Comparison of ENCODE assay signal across 22 cellular contexts in genomic region chr17:5391678-5392077, GRCh38. TPM values are rescaled to one million over a fixed set of nuclear protein-coding genes. Genes with fewer than 3 reads are reported as not detected.
DNase-seq lines count a peak whose midpoint lies in the region; ATAC-seq, FAIRE-seq and TF ChIP-seq lines count a peak whose summit lies in the region.
"Had no signal": no experiment of that assay in that cellular context is flagged by ENCODE, and none has a peak within 500 bp of the region (broad histone marks: within the 10 kb centered on the region; RNA-seq: fewer than 3 reads in every experiment).

No MANE protein-coding gene starts in this region.

- BruUV-seq in Caco-2 (replicated peaks; lab: Mats Ljungman, UMichigan): no TSS peak

- no peak overlapping the region for H3K4me2 ChIP-seq in astrocyte (ENCODE audit: low read length)

- H3K4me3 ChIP-seq in Caco-2 (ENCODE audit: low read depth, low read length) (no peak overlapping the region), astrocyte (ENCODE audit: insufficient read depth, low read depth, low read length) (no peak overlapping the region), lower lobe of right lung (no peak overlapping the region)
- H3K4me3 ChIP-seq: Peyer's patch had no signal

- no peaks in the 10 kb centered on the region for H3K9me3 Mint-ChIP-seq in Caco-2 (ENCODE audit: unreplicated experiment)
- no peaks in the 10 kb centered on the region for H3K9me3 Mint-ChIP-seq in astrocyte (ENCODE audit: unreplicated experiment)
- H3K9me3 Mint-ChIP-seq: H9 had no signal

- H3K4me3 Mint-ChIP-seq in Caco-2 (ENCODE audit: unreplicated experiment): no peak overlapping the region
- H3K4me3 Mint-ChIP-seq in astrocyte (ENCODE audit: unreplicated experiment): no peak overlapping the region
- H3K4me3 Mint-ChIP-seq: H9 had no signal

- no peaks in the 10 kb centered on the region for H3K79me2 ChIP-seq in astrocyte (ENCODE audit: insufficient read depth, low read length)

- peaks cover 9% of the 10 kb centered on the region for H4K20me1 ChIP-seq in astrocyte (ENCODE audit: insufficient read depth, low read length)

- H3K9ac ChIP-seq in astrocyte (ENCODE audit: low read length): no peak overlapping the region

- H3K27ac Mint-ChIP-seq in Caco-2 (ENCODE audit: unreplicated experiment) (peak overlapping the region; percentile 25), astrocyte (ENCODE audit: unreplicated experiment) (no peak overlapping the region)
- H3K27ac Mint-ChIP-seq: H9 had no signal

- no peak for FAIRE-seq in astrocyte (lab: Jason Lieb, UNC)
- FAIRE-seq: HTR-8/SVneo had no signal

- H3K36me3 Mint-ChIP-seq in Caco-2 (ENCODE audit: insufficient read depth, unreplicated experiment): peaks cover 55% of the 10 kb centered on the region
- H3K36me3 Mint-ChIP-seq in astrocyte (ENCODE audit: low read depth, unreplicated experiment): peaks cover 9% of the 10 kb centered on the region

- H2AFZ ChIP-seq in astrocyte (ENCODE audit: low read depth, low read length): no peak overlapping the region

- ATAC-seq in lower lobe of right lung: peak; percentile 72 to 92

- no peaks in the 10 kb centered on the region for H3K4me1 Mint-ChIP-seq in Caco-2 (ENCODE audit: low read depth, unreplicated experiment)
- H3K4me1 Mint-ChIP-seq in astrocyte (ENCODE audit: low read depth, unreplicated experiment): peaks cover 12% of the 10 kb centered on the region
- H3K4me1 Mint-ChIP-seq: H9 had no signal

- TF ChIP-seq CTCF in Caco-2 (IDR thresholded peaks at IDR 0.05; ENCODE audit: insufficient read depth in 1 of 2, low read depth in 1 of 2, low read length in 1 of 2, severe bottlenecking in 1 of 2, unreplicated experiment in 1 of 2) (no peak), astrocyte (IDR thresholded peaks at IDR 0.05; ENCODE audit: insufficient read depth, low read depth, low read length) (no peak), lower lobe of right lung (IDR thresholded peaks at IDR 0.05) (no peak), GM20000 (IDR thresholded peaks at IDR 0.05; ENCODE audit: extremely low read depth, missing control alignments) (no peak)

- H3K27me3 Mint-ChIP-seq in Caco-2 (ENCODE audit: insufficient read depth, unreplicated experiment): no peaks in the 10 kb centered on the region
- H3K27me3 Mint-ChIP-seq in astrocyte (ENCODE audit: low read depth, unreplicated experiment): no peaks in the 10 kb centered on the region

- no peaks in the 10 kb centered on the region; the same call in 1 of the 2 replicates for H3K36me3 ChIP-seq in Caco-2 (ENCODE audit: control insufficient read depth, insufficient read depth, low read length)
- H3K36me3 ChIP-seq in astrocyte (ENCODE audit: insufficient read depth, low read length): peaks cover 63% of the 10 kb centered on the region
- H3K36me3 ChIP-seq in lower lobe of right lung: peaks cover 97% of the 10 kb centered on the region

- H3K9me3 ChIP-seq in Caco-2 (no peaks in the 10 kb centered on the region), astrocyte (ENCODE audit: insufficient read depth, low read depth, low read length) (no peaks in the 10 kb centered on the region), lower lobe of right lung (no peaks in the 10 kb centered on the region)
- H3K9me3 ChIP-seq: Peyer's patch had no signal

- H3K27me3 ChIP-seq in Caco-2 (replicated peaks; ENCODE audit: control insufficient read depth, insufficient read depth, low read length) (no peaks in the 10 kb centered on the region), astrocyte (ENCODE audit: insufficient read depth, low read length) (no peaks in the 10 kb centered on the region), lower lobe of right lung (ENCODE audit: low read depth) (no peaks in the 10 kb centered on the region)
- H3K27me3 ChIP-seq: Peyer's patch had no signal

- H3K4me1 ChIP-seq in Caco-2: no peaks in the 10 kb centered on the region
- no peaks in the 10 kb centered on the region for H3K4me1 ChIP-seq in astrocyte (ENCODE audit: insufficient read depth, low read length)
- no peaks in the 10 kb centered on the region for H3K4me1 ChIP-seq in lower lobe of right lung
- H3K4me1 ChIP-seq: Peyer's patch had no signal

- H3K27ac ChIP-seq in astrocyte (ENCODE audit: low read depth, low read length) (no peak overlapping the region), lower lobe of right lung (no peak overlapping the region)
- H3K27ac ChIP-seq: 22Rv1, HL-60, Peyer's patch had no signal

- intact Hi-C loops in Caco-2 (cut with micrococcal nuclease; ENCODE audit: unreplicated experiment) (no loop called here), lower lobe of right lung (cut with DNase I) (no loop called here)

- DNase-seq in NCI-H1092 treated with DMSO at 0.1 percent for 48 hours (lab: John Stamatoyannopoulos, UW) (peak; percentile 8), NCI-H1092 (lab: John Stamatoyannopoulos, UW) (no peak), Caco-2 (no peak), astrocyte (ENCODE audit: low read depth) (peak; percentile 23), lower lobe of right lung (no peak), GM20000 (ENCODE audit: low spot score) (no peak), NCI-H69 (lab: John Stamatoyannopoulos, UW) (no peak), HPDE6-E6E7 (ENCODE audit: extremely low spot score) (no peak)
- DNase-seq: COR-L47; DMS153; GDM1; H9; NCI-H1105 treated with DMSO at 0.1 percent for 48 hours; NCI-H1694; NCI-H2081 treated with DMSO at 0.1 percent for 48 hours; NCI-H748 treated with DMSO at 0.1 percent for 48 hours; NK-92 treated with Interleukin-12 subunit alpha and Interleukin-12 subunit beta, amount 100 ng/mL, for 24 hours; Peyer's patch; SHP77 had no signal

- CTCF ChIA-PET in Caco-2 (lab: Charles Lee): no interaction called here

- POLR2A ChIA-PET in Caco-2 (lab: Charles Lee): no interaction called here

RNA-seq across cellular contexts. Expression of gene NUP88, which starts 27.8 kb away (rescaled TPM):
- total RNA-seq in Caco-2 (2022): 52.3 and 56.6 TPM in 2 replicates
- total RNA-seq in astrocyte: 43.3 and 46.6 TPM in 2 replicates
- total RNA-seq in lower lobe of right lung: 36.7 TPM

RNA-seq across cellular contexts. Expression of gene RPAIN, which starts 28.3 kb away (rescaled TPM):
- total RNA-seq in Caco-2 (2022) (30.5 and 36.5 TPM in 2 replicates), astrocyte (35.7 and 46.5 TPM in 2 replicates), lower lobe of right lung (37.2 TPM)

RNA-seq across cellular contexts. Expression of gene C1QBP, which starts 47.3 kb away (rescaled TPM):
- total RNA-seq in Caco-2 (2022) (129 and 149 TPM in 2 replicates), astrocyte (147 and 162 TPM in 2 replicates), lower lobe of right lung (57.5 TPM)

Comparison
In these comparisons a context has a peak if more than half of its experiments do, and no peak if none do; other contexts are left out.
1. DNase-seq: peak in NCI-H1092 treated with DMSO at 0.1 percent for 48 hours (single experiment) and astrocyte (single experiment); none in NCI-H1092 (single experiment), Caco-2 (0 of 2), lower lobe of right lung (single experiment), GM20000 (single experiment), NCI-H69 (single experiment) and HPDE6-E6E7 (single experiment).